16 cellular contexts compared by ENCODE assay signal in genomic region chr14:52686176-52686575, GRCh38.
"Had no signal": no experiment of that assay in that cellular context is flagged by ENCODE, and none has a peak within 500 bp of the region (broad histone marks: within the 10 kb centered on the region; RNA-seq: fewer than 3 reads in every experiment).

No MANE protein-coding gene starts in this region.

- H2AFZ ChIP-seq: neural progenitor cell had no signal

- H3K4me2 ChIP-seq: neural progenitor cell had no signal

- H3K36me3 ChIP-seq: cardiac muscle cell, thoracic aorta had no signal

- ATAC-seq: activated CD8-positive, alpha-beta T cell treated with anti-CD3 and anti-CD28 coated beads, Interleukin-2, amount 10 ng/mL, durations not matched to agents 7 days and 5 days; gastroesophageal sphincter; heart right ventricle; psoas muscle; upper lobe of right lung had no signal

- H3K4me3 Mint-ChIP-seq: activated CD8-positive, alpha-beta T cell treated with anti-CD3 and anti-CD28 coated beads, Interleukin-2, amount 10 ng/mL, durations not matched to agents 7 days and 5 days; activated naive CD4-positive, alpha-beta T cell treated with anti-CD3 and anti-CD28 coated beads, Interleukin-2, amount 10 ng/mL, durations not matched to agents 7 days and 5 days; neural progenitor cell had no signal

- H3K9ac ChIP-seq: neural progenitor cell had no signal

- H3K9me3 ChIP-seq: gastroesophageal sphincter, heart right ventricle, psoas muscle, sigmoid colon, spleen, thoracic aorta, upper lobe of right lung had no signal

- H3K4me3 ChIP-seq: cardiac muscle cell, dorsolateral prefrontal cortex, gastroesophageal sphincter, heart right ventricle, neural progenitor cell, psoas muscle, sigmoid colon, spleen, thoracic aorta, upper lobe of right lung had no signal

- H3K36me3 Mint-ChIP-seq: neural progenitor cell had no signal

- H3K27me3 Mint-ChIP-seq: activated naive CD4-positive, alpha-beta T cell treated with anti-CD3 and anti-CD28 coated beads, Interleukin-2, amount 10 ng/mL, durations not matched to agents 7 days and 5 days had no signal

- DNase-seq: activated CD4-positive, alpha-beta T cell treated with anti-CD3 and anti-CD28 coated beads for 4 hours; activated CD8-positive, alpha-beta memory T cell treated with anti-CD3 and anti-CD28 coated beads, Interleukin-2, amount 50 U/mL, for 4 hours; activated CD8-positive, alpha-beta T cell treated with anti-CD3 and anti-CD28 coated beads, Interleukin-2, amount 10 ng/mL, durations not matched to agents 7 days and 5 days; activated naive CD4-positive, alpha-beta T cell treated with anti-CD3 and anti-CD28 coated beads, Interleukin-2, amount 10 ng/mL, durations not matched to agents 7 days and 5 days; dorsolateral prefrontal cortex; heart right ventricle; islet precursor cell; psoas muscle; sigmoid colon; spleen; T-helper 1 cell; upper lobe of right lung had no signal

- H3K27ac Mint-ChIP-seq: activated CD8-positive, alpha-beta T cell treated with anti-CD3 and anti-CD28 coated beads, Interleukin-2, amount 10 ng/mL, durations not matched to agents 7 days and 5 days; activated naive CD4-positive, alpha-beta T cell treated with anti-CD3 and anti-CD28 coated beads, Interleukin-2, amount 10 ng/mL, durations not matched to agents 7 days and 5 days; neural progenitor cell had no signal

- H3K9me3 Mint-ChIP-seq: activated naive CD4-positive, alpha-beta T cell treated with anti-CD3 and anti-CD28 coated beads, Interleukin-2, amount 10 ng/mL, durations not matched to agents 7 days and 5 days; neural progenitor cell had no signal

- H3K27me3 ChIP-seq: cardiac muscle cell, dorsolateral prefrontal cortex, gastroesophageal sphincter, heart right ventricle, neural progenitor cell, sigmoid colon, spleen, upper lobe of right lung had no signal

- H3K4me1 ChIP-seq: neural progenitor cell, psoas muscle had no signal
